ENCODE assay signal across 22 cellular contexts in genomic region chr1:230107941-230108340, GRCh38. TPM values are rescaled to one million over a fixed set of nuclear protein-coding genes. Genes with fewer than 3 reads are reported as not detected.
A peak's percentile ranks its signal among the peaks of the same experiment; 100 is the strongest.
DNase-seq lines count a peak whose midpoint lies in the region; ATAC-seq and TF ChIP-seq lines count a peak whose summit lies in the region.
"Had no signal": no experiment of that assay in that cellular context is flagged by ENCODE, and none has a peak within 500 bp of the region (broad histone marks: within the 10 kb centered on the region; RNA-seq: fewer than 3 reads in every experiment).

No MANE protein-coding gene starts in this region.

- WGBS in IMR-90 (ENCODE audit: extremely low coverage in 2 of 2, insufficient read length in 1 of 2), 2 experiments, result 100% methylated on average over 2 of the region's 6 CpGs; no CpG with 5 or more reads in 1 of the 2 experiments
- no CpG with 5 or more reads among the region's 6 CpGs for WGBS in trophoblast cell (ENCODE audit: extremely low coverage, insufficient coverage, insufficient read length)

- H2AK5ac ChIP-seq in IMR-90 (ENCODE audit: low read depth, low read length) (peak overlapping the region; percentile 16; the same call in 1 of the 2 replicates), trophoblast cell (ENCODE audit: low read length) (peak overlapping the region; percentile 38)

- H4K8ac ChIP-seq in IMR-90 (ENCODE audit: low read depth in 2 of 2, low read length in 2 of 2), result no peak overlapping the region
- no peak overlapping the region for H4K8ac ChIP-seq in trophoblast cell (ENCODE audit: low read depth, low read length)

- no peak for DNase-seq in activated naive CD4-positive, alpha-beta T cell treated with anti-CD3 and anti-CD28 coated beads, Interleukin-2, amount 50 U/mL, for 72 hours (ENCODE audit: low spot score in 2 of 2)
- no peak for DNase-seq in activated naive CD4-positive, alpha-beta T cell (lab: John Stamatoyannopoulos, UW)
- DNase-seq in IMR-90 (no peak), activated B cell treated with CpG ODN at 0.5 μM for 24 hours (no peak), trophoblast cell (no peak), SHP77 (lab: John Stamatoyannopoulos, UW) (no peak), RWPE1 (ENCODE audit: low spot score) (no peak), NCI-H2171 (lab: John Stamatoyannopoulos, UW) (no peak)
- DNase-seq: activated CD4-positive, CD25-positive, alpha-beta regulatory T cell treated with anti-CD3 and anti-CD28 coated beads, Interleukin-2, amount 50 U/mL, for 72 hours; body of pancreas; CD4-positive, alpha-beta T cell; left colon; mesendoderm; NCI-H1092; NCI-H1694 treated with DMSO at 0.1 percent for 48 hours; NCI-H2171 treated with DMSO at 0.1 percent for 48 hours; NCI-H526; SJCRH30; stimulated activated CD4-positive, alpha-beta T cell treated with anti-CD3 and anti-CD28 coated beads, Interleukin-4, amount 100 ng/mL, for 4 hours; stimulated activated naive CD4-positive, alpha-beta T cell treated with Interleukin-2 at 50 U/mL for 16 hours had no signal

- in situ Hi-C loops in IMR-90 (cut with MboI; ENCODE audit: low sequenced_read_pairs), result no loop called here

- no peak for TF ChIP-seq POLR2A in IMR-90 (IDR thresholded peaks at IDR 0.05; ENCODE audit: low read depth, low read length)

- BruUV-seq in IMR-90 (replicated peaks; lab: Mats Ljungman, UMichigan), result no TSS peak

- H3K9ac ChIP-seq in IMR-90 (ENCODE audit: low read depth, low read length) (no peak overlapping the region), trophoblast cell (ENCODE audit: low read length) (no peak overlapping the region)

- no peak overlapping the region for H3K4me3 Mint-ChIP-seq in activated B cell treated with CpG ODN at 0.5 μM for 24 hours
- H3K4me3 Mint-ChIP-seq: CD4-positive, alpha-beta T cell had no signal

- H3K4me3 ChIP-seq in IMR-90 (ENCODE audit: insufficient read depth, low read depth, low read length), result no peak overlapping the region
- H3K4me3 ChIP-seq in trophoblast cell (ENCODE audit: low read depth, low read length), result no peak overlapping the region
- H3K4me3 ChIP-seq: body of pancreas, SJCRH30 had no signal

- H4K5ac ChIP-seq in IMR-90 (ENCODE audit: low read depth, low read length), result no peak overlapping the region

- H3K36me3 Mint-ChIP-seq in activated naive CD4-positive, alpha-beta T cell treated with anti-CD3 and anti-CD28 coated beads, Interleukin-2, amount 50 U/mL, for 72 hours, result peaks cover 6 to 28% of the 10 kb centered on the region in 2 donors
- H3K36me3 Mint-ChIP-seq in activated B cell treated with CpG ODN at 0.5 μM for 24 hours (ENCODE audit: low read depth), result peaks cover 24% of the 10 kb centered on the region

- H3K27me3 Mint-ChIP-seq in activated B cell treated with CpG ODN at 0.5 μM for 24 hours, result no peaks in the 10 kb centered on the region
- H3K27me3 Mint-ChIP-seq: CD4-positive, alpha-beta T cell had no signal

- H3K9me3 ChIP-seq in IMR-90 (ENCODE audit: control insufficient read depth, insufficient read depth, low read length), result no peaks in the 10 kb centered on the region
- H3K9me3 ChIP-seq in trophoblast cell (ENCODE audit: insufficient read depth, low read depth, low read length), result peaks cover 4% of the 10 kb centered on the region
- H3K9me3 ChIP-seq: body of pancreas, SJCRH30 had no signal

- H3K4me2 ChIP-seq in IMR-90 (ENCODE audit: low read depth, low read length) (no peak overlapping the region), trophoblast cell (ENCODE audit: low read length) (no peak overlapping the region)

- H3K14ac ChIP-seq in IMR-90 (replicated peaks; ENCODE audit: low read depth, low read length) (no peak overlapping the region), trophoblast cell (ENCODE audit: low read length) (peak overlapping the region; percentile 20)

- ATAC-seq in activated naive CD4-positive, alpha-beta T cell treated with anti-CD3 and anti-CD28 coated beads, Interleukin-2, amount 50 U/mL, for 72 hours, result no peak
- ATAC-seq in IMR-90 (ENCODE audit: low read depth), result no peak
- ATAC-seq in activated B cell treated with CpG ODN at 0.5 μM for 24 hours (ENCODE audit: low read depth), result no peak
- ATAC-seq: body of pancreas, left colon, sciatic nerve had no signal

- peaks cover 43% of the 10 kb centered on the region for H3K9me1 ChIP-seq in IMR-90 (ENCODE audit: insufficient read depth, low read length)

- H3K4ac ChIP-seq in IMR-90 (ENCODE audit: low read depth, low read length), result peak overlapping the region; percentile 47; the same call in 1 of the 2 replicates
- H3K4ac ChIP-seq in trophoblast cell (ENCODE audit: low read depth, low read length), result peak overlapping the region; percentile 45

- no peak for TF ChIP-seq RAD21 in IMR-90 (IDR thresholded peaks at IDR 0.05; ENCODE audit: low read length)

- H2BK15ac ChIP-seq in IMR-90 (ENCODE audit: low read depth, low read length), result no peak overlapping the region

- no peak overlapping the region for H2BK20ac ChIP-seq in IMR-90 (ENCODE audit: low read depth, low read length)

- no peak overlapping the region for H3K18ac ChIP-seq in IMR-90 (ENCODE audit: low read depth, low read length)
- H3K18ac ChIP-seq in trophoblast cell (ENCODE audit: low read length), result peak overlapping the region; percentile 67

- H4K12ac ChIP-seq in trophoblast cell (ENCODE audit: low read depth, low read length), result no peak overlapping the region

- dilution Hi-C loops in IMR-90 (cut with HindIII; ENCODE audit: low sequenced_read_pairs, unreplicated experiment), result no loop called here

- peaks cover 53% of the 10 kb centered on the region for H4K20me1 ChIP-seq in IMR-90 (ENCODE audit: insufficient read depth, low read length)

- no peak overlapping the region for H2BK5ac ChIP-seq in IMR-90 (ENCODE audit: low read depth, low read length, poor library complexity, severe bottlenecking)
- H2BK5ac ChIP-seq in trophoblast cell (ENCODE audit: low read depth, low read length, poor library complexity), result no peak overlapping the region

- no peaks in the 10 kb centered on the region for H3K27me3 ChIP-seq in IMR-90 (ENCODE audit: control insufficient read depth, insufficient read depth, low read length)
- H3K27me3 ChIP-seq in trophoblast cell (ENCODE audit: insufficient read depth, low read length), result no peaks in the 10 kb centered on the region
- H3K27me3 ChIP-seq: body of pancreas, SJCRH30 had no signal

- intact Hi-C loops in IMR-90 (cut with micrococcal nuclease), result no loop called here
- intact Hi-C loops in activated B cell treated with CpG ODN at 0.5 μM for 24 hours (cut with micrococcal nuclease), result loop anchor here (10.0 kb wide), 2 partner anchors 167 to 253 kb away; no protein-coding TSS in a partner anchor

- H2BK120ac ChIP-seq in IMR-90 (ENCODE audit: low read depth, low read length) (no peak overlapping the region), trophoblast cell (ENCODE audit: insufficient read depth, low read length, poor library complexity) (no peak overlapping the region)

- no peaks in the 10 kb centered on the region for H3K9me3 Mint-ChIP-seq in activated naive CD4-positive, alpha-beta T cell treated with anti-CD3 and anti-CD28 coated beads, Interleukin-2, amount 50 U/mL, for 72 hours
- no peaks in the 10 kb centered on the region for H3K9me3 Mint-ChIP-seq in activated B cell treated with CpG ODN at 0.5 μM for 24 hours
- H3K9me3 Mint-ChIP-seq: CD4-positive, alpha-beta T cell had no signal

- CTCF ChIA-PET in IMR-90 (lab: Yijun Ruan, JAX) (no interaction called here), activated B cell treated with CpG ODN at 0.5 μM for 24 hours (lab: Charles Lee) (interaction anchor here (1.0 to 1.1 kb wide), 2 partner anchors 9 to 447 kb away, joined by 3 read pairs; no protein-coding TSS in a partner anchor), RWPE1 (lab: Yijun Ruan, JAX) (no interaction called here)

- H3K36me3 ChIP-seq in IMR-90 (ENCODE audit: control insufficient read depth, insufficient read depth, low read length) (no peaks in the 10 kb centered on the region; the same call in 1 of the 2 replicates), trophoblast cell (ENCODE audit: control insufficient read depth in 1 of 2, insufficient read depth in 2 of 2, low read length in 2 of 2) (peaks cover 0 to 3% of the 10 kb centered on the region in 2 experiments)
- H3K36me3 ChIP-seq: SJCRH30 had no signal

- no peak overlapping the region for H2AFZ ChIP-seq in IMR-90 (replicated peaks; ENCODE audit: low read length, poor library complexity)
- H2AFZ ChIP-seq in trophoblast cell (ENCODE audit: insufficient read depth, low read length, poor library complexity), result no peak overlapping the region

- POLR2A ChIA-PET in IMR-90 (lab: Charles Lee; ENCODE audit: unreplicated experiment) (no interaction called here), activated B cell treated with CpG ODN at 0.5 μM for 24 hours (lab: Charles Lee) (interaction anchor here (0.6 to 7.8 kb wide), 3 partner anchors 15 to 848 kb away, joined by 3 to 222 read pairs (median 4); no protein-coding TSS in a partner anchor), RWPE1 (lab: Yijun Ruan, JAX; ENCODE audit: low non-redundant PET) (no interaction called here)

- peaks cover 11% of the 10 kb centered on the region for H3K79me2 ChIP-seq in trophoblast cell (ENCODE audit: control insufficient read depth, insufficient read depth, low read length, poor library complexity)

- TF ChIP-seq CTCF in IMR-90 (conservative IDR thresholded peaks at IDR 0.05; ENCODE audit: low read depth, low read length) (no peak), activated B cell treated with CpG ODN at 0.5 μM for 24 hours (IDR thresholded peaks at IDR 0.05) (no peak), RWPE1 (conservative IDR thresholded peaks at IDR 0.05; ENCODE audit: low read depth) (no peak)

- H3K27ac ChIP-seq in IMR-90 (ENCODE audit: insufficient read depth, low read length), result no peak overlapping the region
- H3K27ac ChIP-seq in trophoblast cell (ENCODE audit: low read depth, low read length), result no peak overlapping the region
- no peak overlapping the region for H3K27ac ChIP-seq in RWPE1
- H3K27ac ChIP-seq: HL-60, SJCRH30 had no signal

- H3K56ac ChIP-seq in IMR-90 (ENCODE audit: extremely low read depth, insufficient read depth, low read length), result no peak overlapping the region

- H4K91ac ChIP-seq in IMR-90 (ENCODE audit: insufficient read depth, low read depth, low read length), result no peak overlapping the region
- H4K91ac ChIP-seq in trophoblast cell (ENCODE audit: low read depth, low read length), result peak overlapping the region; percentile 30

- peaks cover 43% of the 10 kb centered on the region for H3K4me1 ChIP-seq in IMR-90 (ENCODE audit: control insufficient read depth, insufficient read depth, low read length)
- peaks cover 54 to 71% of the 10 kb centered on the region in 2 experiments for H3K4me1 ChIP-seq in trophoblast cell (ENCODE audit: control insufficient read depth in 1 of 2, insufficient read depth in 2 of 2, low read length in 2 of 2)

- peaks cover 98% of the 10 kb centered on the region for H3K4me1 Mint-ChIP-seq in activated B cell treated with CpG ODN at 0.5 μM for 24 hours

- peak overlapping the region; percentile 84 to 93 for H3K27ac Mint-ChIP-seq in activated naive CD4-positive, alpha-beta T cell treated with anti-CD3 and anti-CD28 coated beads, Interleukin-2, amount 50 U/mL, for 72 hours
- peak overlapping the region; percentile 53 for H3K27ac Mint-ChIP-seq in activated B cell treated with CpG ODN at 0.5 μM for 24 hours

- no peak overlapping the region for H2BK12ac ChIP-seq in trophoblast cell (ENCODE audit: low read length)

- peaks cover 37 to 84% of the 10 kb centered on the region in 2 experiments for H3K79me1 ChIP-seq in IMR-90 (ENCODE audit: low read depth in 1 of 2, low read length in 2 of 2)
- H3K79me1 ChIP-seq in trophoblast cell (ENCODE audit: low read length), result peaks cover 19% of the 10 kb centered on the region

- H2AK9ac ChIP-seq in IMR-90 (replicated peaks; ENCODE audit: low read depth, low read length, poor library complexity), result no peak overlapping the region

- 0 out of 2 replicates have a peak overlapping the region, but pooled peaks have one; percentile 15 for H3K23ac ChIP-seq in IMR-90 (ENCODE audit: low read depth, low read length)
- no peak overlapping the region for H3K23ac ChIP-seq in trophoblast cell (ENCODE audit: low read length)

RNA-seq across cellular contexts. Expression of gene GALNT2, which starts 40.9 kb away (rescaled TPM):
- 10 to 100 TPM; 58.9 to 88.0 TPM for total RNA-seq in activated naive CD4-positive, alpha-beta T cell treated with anti-CD3 and anti-CD28 coated beads, Interleukin-2, amount 50 U/mL, for 72 hours
- total RNA-seq in IMR-90 (2012; rRNA removed), result 50.4 and 58.6 TPM in 2 replicates
- polyA plus RNA-seq in IMR-90 (2012; rRNA removed), result 170 and 189 TPM in 2 replicates
- 173 and 231 TPM in 2 replicates for polyA plus RNA-seq in IMR-90 (2012; cell fraction: cytosol; rRNA removed)
- polyA plus RNA-seq in IMR-90 (2012; cell fraction: nucleus; rRNA removed; ENCODE audit: low replicate concordance), result 130 and 137 TPM in 2 replicates
- total RNA-seq in activated B cell treated with CpG ODN at 0.5 μM for 24 hours, result 99.8 and 108 TPM in 2 replicates
- polyA plus RNA-seq in trophoblast cell (2013), result 156 and 169 TPM in 2 replicates
